Comparison of ENCODE assay signal across 1 cellular context in genomic region chr15:33960160-33960559, GRCh38.
TF ChIP-seq lines count a peak whose summit lies in the region.

No MANE protein-coding gene starts in this region.

TF ChIP-seq in GM12878, 131 proteins besides CTCF, POLR2A, EP300 and RAD21:
- no peak for TF ChIP-seq YBX1 (IDR thresholded peaks at IDR 0.05)
- no peak for TF ChIP-seq ZNF207 (IDR thresholded peaks at IDR 0.05; ENCODE audit: borderline replicate concordance)
- TF ChIP-seq CBX5 (IDR thresholded peaks at IDR 0.05; ENCODE audit: low read depth) = no peak
- TF ChIP-seq RCOR1 (conservative IDR thresholded peaks at IDR 0.05; ENCODE audit: low read depth, low read length) = no peak
- no peak for TF ChIP-seq ZBTB11 (CRISPR knock-in tag; IDR thresholded peaks at IDR 0.05)
- no peak for TF ChIP-seq ZZZ3 (IDR thresholded peaks at IDR 0.05; ENCODE audit: control insufficient read depth, insufficient read length, low read depth)
- TF ChIP-seq NR2C2 (IDR thresholded peaks at IDR 0.05; ENCODE audit: borderline replicate concordance, control insufficient read depth, insufficient read length, low read depth) = no peak
- peak; percentile 45; the same call in 1 of the 2 replicates for TF ChIP-seq SPI1 (IDR thresholded peaks at IDR 0.05; ENCODE audit: borderline replicate concordance, insufficient read depth, low read depth, low read length)
- peak; percentile 59; the same call in 1 of the 2 replicates for TF ChIP-seq BMI1 (IDR thresholded peaks at IDR 0.05; ENCODE audit: borderline replicate concordance)
